In the genomic region with DNA sequence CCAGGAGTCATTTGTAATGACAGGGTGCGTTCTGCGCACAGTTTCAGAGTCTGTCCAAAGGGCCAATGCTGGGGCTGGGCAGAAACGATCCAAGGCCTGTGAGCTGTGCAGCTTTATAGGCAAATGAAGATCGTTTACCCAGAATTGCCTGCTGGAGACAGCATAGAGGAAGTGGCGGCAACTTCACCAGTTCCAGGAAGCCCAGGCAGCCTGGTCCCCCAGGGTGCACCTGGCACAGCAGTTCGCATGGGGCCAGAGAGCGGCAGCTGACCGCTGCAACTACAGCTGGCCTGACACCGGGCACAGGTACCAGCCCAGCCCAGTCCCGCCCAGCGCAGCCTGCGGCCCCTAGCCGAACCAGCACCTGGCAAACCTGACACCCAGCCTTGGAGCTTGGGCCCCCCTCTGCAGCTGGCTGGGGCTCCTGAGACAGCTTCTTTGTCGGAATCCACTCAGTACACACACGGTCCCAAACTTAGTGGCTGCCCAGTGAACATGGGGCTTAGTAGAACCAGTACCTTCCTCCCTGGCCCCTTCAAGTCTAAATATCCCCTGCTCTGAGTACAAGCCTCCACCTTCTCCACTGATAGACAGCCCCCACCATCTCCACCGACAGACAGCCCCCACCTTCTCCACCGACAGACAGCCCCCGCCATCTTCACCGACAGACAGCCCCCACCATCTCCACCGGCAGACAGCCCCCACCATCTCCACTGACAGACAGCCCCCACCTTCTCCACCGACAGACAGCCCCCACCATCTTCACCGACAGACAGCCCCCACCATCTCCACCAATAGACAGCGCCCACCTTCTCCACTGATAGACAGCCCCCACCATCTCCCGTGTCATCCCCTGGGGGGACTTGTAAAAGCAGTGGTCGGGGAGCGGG, we compare ENCODE assay signal across 8 cellular contexts.
DNase-seq lines count a peak whose midpoint lies in the region; ATAC-seq and TF ChIP-seq lines count a peak whose summit lies in the region.
"Not testable (repeated sequence)": the region's sequence is repeated elsewhere in the genome, so short reads cannot be mapped to it uniquely, and the experiment has no call there.

No MANE protein-coding gene starts in this region.

- H3K27me3 ChIP-seq in Peyer's patch, result not testable (repeated sequence)

- CTCF ChIA-PET in activated CD4-positive, alpha-beta memory T cell treated with anti-CD3 and anti-CD28 coated beads, Interleukin-2, amount 10 ng/mL, durations not matched to agents 7 days and 5 days (lab: Charles Lee), result not testable (repeated sequence)

- ATAC-seq in GM19467 (IDR thresholded peaks at IDR 0.05; ENCODE audit: unreplicated experiment) (peak; percentile 39), mucosa of descending colon (peak; percentile 64)
- ATAC-seq in central memory CD8-positive, alpha-beta T cell (replicated peaks; ENCODE audit: extremely low read depth, poor library complexity, severe bottlenecking), result peak; percentile 58

- H3K9me3 Mint-ChIP-seq in activated CD4-positive, alpha-beta memory T cell treated with anti-CD3 and anti-CD28 coated beads, Interleukin-2, amount 10 ng/mL, durations not matched to agents 7 days and 5 days; central memory CD8-positive, alpha-beta T cell: not testable (repeated sequence)

- peaks cover 14% of the 10 kb centered on the region for H3K36me3 Mint-ChIP-seq in activated CD4-positive, alpha-beta memory T cell treated with anti-CD3 and anti-CD28 coated beads, Interleukin-2, amount 10 ng/mL, durations not matched to agents 7 days and 5 days (ENCODE audit: low read depth)
- H3K36me3 Mint-ChIP-seq in central memory CD8-positive, alpha-beta T cell (ENCODE audit: insufficient read depth), result peaks cover 25% of the 10 kb centered on the region

- H3K36me3 ChIP-seq in Peyer's patch; mucosa of descending colon (ENCODE audit: low read depth): not testable (repeated sequence)

- intact Hi-C loops in mucosa of descending colon (cut with DNase I, micrococcal nuclease), result not testable (repeated sequence)

- not testable (repeated sequence) for H3K27me3 Mint-ChIP-seq in activated CD4-positive, alpha-beta memory T cell treated with anti-CD3 and anti-CD28 coated beads, Interleukin-2, amount 10 ng/mL, durations not matched to agents 7 days and 5 days; central memory CD8-positive, alpha-beta T cell

- not testable (repeated sequence) for TF ChIP-seq CTCF in Peyer's patch (IDR thresholded peaks at IDR 0.05); mucosa of descending colon (IDR thresholded peaks at IDR 0.05)

- not testable (repeated sequence) for TF ChIP-seq EP300 in Ishikawa (IDR thresholded peaks at IDR 0.05; ENCODE audit: borderline replicate concordance)

- H3K9me3 ChIP-seq in Peyer's patch, mucosa of descending colon: not testable (repeated sequence)

- DNase-seq in GF-D8 (lab: John Stamatoyannopoulos, UW) (peak; percentile 65), Peyer's patch (peak; percentile 69 to 84 (median 80)), mucosa of descending colon (peak; percentile 82 to 89 (median 84))
- peak; percentile 82 for DNase-seq in activated CD4-positive, alpha-beta memory T cell treated with anti-CD3 and anti-CD28 coated beads, Interleukin-2, amount 10 ng/mL, durations not matched to agents 7 days and 5 days
- DNase-seq in central memory CD8-positive, alpha-beta T cell (ENCODE audit: low spot score in 2 of 2), result not testable (repeated sequence)
- DNase-seq in stimulated activated naive CD4-positive, alpha-beta T cell (lab: John Stamatoyannopoulos, UW), result peak; percentile 12 to 68 (median 40)

- POLR2A ChIA-PET in activated CD4-positive, alpha-beta memory T cell treated with anti-CD3 and anti-CD28 coated beads, Interleukin-2, amount 10 ng/mL, durations not matched to agents 7 days and 5 days (lab: Charles Lee), result interaction anchor here (1.6 kb wide), 2 partner anchors 12 to 63 kb away, joined by 8 to 10 read pairs; partner anchors contain the start of gene SPN

- H3K27ac ChIP-seq in Peyer's patch, result peak overlapping the region; percentile 57 to 87 (median 73)

- H3K27ac Mint-ChIP-seq in activated CD4-positive, alpha-beta memory T cell treated with anti-CD3 and anti-CD28 coated beads, Interleukin-2, amount 10 ng/mL, durations not matched to agents 7 days and 5 days, result peak overlapping the region; percentile 95
- peak overlapping the region; percentile 93 for H3K27ac Mint-ChIP-seq in central memory CD8-positive, alpha-beta T cell (ENCODE audit: low read depth)

- peaks cover 65% of the 10 kb centered on the region for H3K4me1 Mint-ChIP-seq in activated CD4-positive, alpha-beta memory T cell treated with anti-CD3 and anti-CD28 coated beads, Interleukin-2, amount 10 ng/mL, durations not matched to agents 7 days and 5 days
- H3K4me1 Mint-ChIP-seq in central memory CD8-positive, alpha-beta T cell, result peaks cover 40% of the 10 kb centered on the region

- TF ChIP-seq POLR2A in Peyer's patch (IDR thresholded peaks at IDR 0.05), result not testable (repeated sequence)

- H3K4me1 ChIP-seq in Peyer's patch, result peaks cover 0 to 45% (median 3%) of the 10 kb centered on the region in 4 donors
- peaks cover 38% of the 10 kb centered on the region for H3K4me1 ChIP-seq in mucosa of descending colon (ENCODE audit: low read depth)

- peak overlapping the region; percentile 14 to 39 (median 19) for H3K4me3 ChIP-seq in Peyer's patch
- not testable (repeated sequence) for H3K4me3 ChIP-seq in mucosa of descending colon

- not testable (repeated sequence) for TF ChIP-seq RAD21 in Ishikawa (IDR thresholded peaks at IDR 0.05; ENCODE audit: low read depth)

- peak overlapping the region; percentile 78 for H3K4me3 Mint-ChIP-seq in activated CD4-positive, alpha-beta memory T cell treated with anti-CD3 and anti-CD28 coated beads, Interleukin-2, amount 10 ng/mL, durations not matched to agents 7 days and 5 days
- H3K4me3 Mint-ChIP-seq in central memory CD8-positive, alpha-beta T cell, result peak overlapping the region; percentile 79

TF ChIP-seq in Ishikawa, 13 proteins besides CTCF, POLR2A, EP300 and RAD21:
- 0 out of 2 replicates have a peak, but pooled peaks have one; percentile 26 for TF ChIP-seq MAX (IDR thresholded peaks at IDR 0.05)
